ENCODE assay signal across 8 cellular contexts in genomic region chr17:27805520-27806146, GRCh38. TPM values are rescaled to one million over a fixed set of nuclear protein-coding genes. Genes with fewer than 3 reads are reported as not detected.
DNase-seq lines count a peak whose midpoint lies in the region; ATAC-seq, FAIRE-seq and TF ChIP-seq lines count a peak whose summit lies in the region.

No MANE protein-coding gene starts in this region.

- no peak for TF ChIP-seq POLR2A in A549 (IDR thresholded peaks at IDR 0.05; ENCODE audit: low read length)

- TF ChIP-seq RAD21 in A549 (conservative IDR thresholded peaks at IDR 0.05 in 1 of 2, IDR thresholded peaks at IDR 0.05 in 1 of 2) = peak; percentile 80 to 84

- FAIRE-seq in A549 (lab: Jason Lieb, UNC) = peak; percentile 99

- no peak for TF ChIP-seq EP300 in A549 (IDR thresholded peaks at IDR 0.05)

- H3K4me3 ChIP-seq in A549 (peak overlapping the region; percentile 28), duodenal mucosa (ENCODE audit: low read depth in 1 of 2, low read length in 2 of 2) (peak overlapping the region; percentile 61 to 63), lung (no peak overlapping the region)

- peak overlapping the region; percentile 55 to 56 for H3K9ac ChIP-seq in duodenal mucosa (ENCODE audit: low read depth in 1 of 2, low read length in 2 of 2)

- H3K9me3 ChIP-seq in A549 = no peaks in the 10 kb centered on the region
- H3K9me3 ChIP-seq in duodenal mucosa (ENCODE audit: control insufficient read depth in 1 of 2, low read length in 2 of 2) = no peaks in the 10 kb centered on the region
- H3K9me3 ChIP-seq in lung (ENCODE audit: control insufficient read depth in 2 of 2, insufficient read depth in 1 of 2, low read length in 1 of 2) = no peaks in the 10 kb centered on the region

- 2% methylated on average over 14 of the region's 14 CpGs for WGBS in A549 (ENCODE audit: missing lambda C conversion rate)
- 2% methylated on average over 14 of the region's 14 CpGs for WGBS in lung, 2 donors

- CTCF ChIA-PET in A549 (lab: Yijun Ruan, JAX) = interaction anchor here (0.6 to 18.3 kb wide), 52 partner anchors 8 to 1186 kb away, joined by 3 to 474 read pairs (median 4); partner anchors contain the start of gene LYRM9

- DNase-seq in A549 (ENCODE audit: low read depth in 1 of 2, low spot score in 1 of 2) (peak; percentile 92 to 93), NCI-H526 (lab: John Stamatoyannopoulos, UW) (peak; percentile 88 to 96), lung (ENCODE audit: low spot score) (peak; percentile 86)
- peak; percentile 65 to 78 for DNase-seq in activated CD4-positive, alpha-beta T cell treated with anti-CD3 and anti-CD28 coated beads, Interleukin-2, amount 50 U/mL, for 24 hours (ENCODE audit: low read depth in 1 of 2, low spot score in 1 of 2)
- DNase-seq in stimulated activated CD4-positive, alpha-beta T cell treated with anti-CD3 and anti-CD28 coated beads, TNF-alpha, amount 100 ng/mL, for 1 hour (ENCODE audit: low read depth in 3 of 3, low spot score in 1 of 3) = peak; percentile 52 to 61 (median 60)

- no peaks in the 10 kb centered on the region for H3K27me3 ChIP-seq in duodenal mucosa (ENCODE audit: control insufficient read depth in 1 of 2, insufficient read depth in 2 of 2, low read length in 2 of 2)
- H3K27me3 ChIP-seq in lung (ENCODE audit: control insufficient read depth, insufficient read depth) = no peaks in the 10 kb centered on the region

- H3K36me3 ChIP-seq in duodenal mucosa (ENCODE audit: control insufficient read depth in 1 of 2, insufficient read depth in 2 of 2, low read length in 2 of 2) (no peaks in the 10 kb centered on the region), lung (ENCODE audit: control insufficient read depth in 2 of 2, insufficient read depth in 2 of 2, low read length in 2 of 2) (no peaks in the 10 kb centered on the region)

- peak; percentile 86 for TF ChIP-seq CTCF in A549 (IDR thresholded peaks at IDR 0.05)
- TF ChIP-seq CTCF in lung (IDR thresholded peaks at IDR 0.05; ENCODE audit: control extremely low read depth, extremely low read depth) = peak; percentile 78

- peaks cover 3% of the 10 kb centered on the region; the same call in 1 of the 3 replicates for H3K4me1 ChIP-seq in A549
- peaks cover 40 to 53% of the 10 kb centered on the region in 2 donors for H3K4me1 ChIP-seq in duodenal mucosa (ENCODE audit: control insufficient read depth in 1 of 2, insufficient read depth in 2 of 2, low read length in 2 of 2)
- H3K4me1 ChIP-seq in lung (ENCODE audit: control insufficient read depth in 2 of 2, insufficient read depth in 2 of 2, low read length in 2 of 2) = peaks cover 0 to 4% of the 10 kb centered on the region in 2 donors

- POLR2A ChIA-PET in A549 (lab: Yijun Ruan, JAX) = interaction anchor here (0.6 to 1.3 kb wide), 2 partner anchors 74 to 245 kb away, joined by 4 to 14 read pairs; no protein-coding TSS in a partner anchor

- peak; percentile 95 to 99 for ATAC-seq in A549
- ATAC-seq in GM18517 (IDR thresholded peaks at IDR 0.05; ENCODE audit: unreplicated experiment) = peak; percentile 44
- ATAC-seq in HG03439 (IDR thresholded peaks at IDR 0.05; ENCODE audit: unreplicated experiment) = peak; percentile 44
- peak; percentile 84 for ATAC-seq in lung (ENCODE audit: insufficient read depth, low FRiP score)

- H3K27ac ChIP-seq in A549 = peak overlapping the region; percentile 73 to 86
- H3K27ac ChIP-seq in duodenal mucosa (ENCODE audit: low read depth, low read length) = no peak overlapping the region
- H3K27ac ChIP-seq in lung (ENCODE audit: low read depth in 1 of 2, low read length in 1 of 2) = peak overlapping the region in 1 of 2 donors; percentile 67

- peak overlapping the region; percentile 79 for H3K4me2 ChIP-seq in A549

TF ChIP-seq in A549, 52 proteins besides CTCF, POLR2A, EP300 and RAD21:
- TF ChIP-seq NPAS2 (CRISPR knock-in tag; IDR thresholded peaks at IDR 0.05; ENCODE audit: borderline replicate concordance) = no peak
- peak; percentile 44; the same call in 1 of the 2 replicates for TF ChIP-seq MAX (IDR thresholded peaks at IDR 0.05)
- TF ChIP-seq ZNF302 (CRISPR knock-in tag; IDR thresholded peaks at IDR 0.05) = no peak
- TF ChIP-seq CBX2 (IDR thresholded peaks at IDR 0.05; ENCODE audit: borderline replicate concordance, low read depth) = no peak
- peak; percentile 82 for TF ChIP-seq SMC3 (IDR thresholded peaks at IDR 0.05)
- no peak for TF ChIP-seq KDM1A (IDR thresholded peaks at IDR 0.05; ENCODE audit: low read depth)
- TF ChIP-seq FOSB (CRISPR knock-in tag; IDR thresholded peaks at IDR 0.05) = no peak
- TF ChIP-seq CBX8 (IDR thresholded peaks at IDR 0.05) = no peak
- TF ChIP-seq EHF (CRISPR knock-in tag; IDR thresholded peaks at IDR 0.05) = no peak
- no peak for TF ChIP-seq NR3C1 (IDR thresholded peaks at IDR 0.05)
- TF ChIP-seq MYC (IDR thresholded peaks at IDR 0.05; ENCODE audit: borderline replicate concordance, low read length) = no peak
- TF ChIP-seq FOXS1 (CRISPR knock-in tag; IDR thresholded peaks at IDR 0.05) = no peak
- no peak for TF ChIP-seq CHD4 (IDR thresholded peaks at IDR 0.05; ENCODE audit: borderline replicate concordance)
- no peak for TF ChIP-seq FOSL2 (IDR thresholded peaks at IDR 0.05)
- TF ChIP-seq FOSL2 (CRISPR knock-in tag; IDR thresholded peaks at IDR 0.05) = peak; percentile 50; the same call in 1 of the 2 replicates
- no peak for TF ChIP-seq ESRRA (IDR thresholded peaks at IDR 0.05; ENCODE audit: borderline replicate concordance, low read length)
TF ChIP-seq in A549: peak in this region for 3.

RNA-seq across cellular contexts. Expression of gene NOS2, which starts 5.3 kb away (rescaled TPM):
- polyA plus RNA-seq in A549 (2011; rRNA removed) (0.08 and 0.09 TPM in 2 replicates), A549 (2017; fragmentation: RNase III; extraction: RNeasy Plus Mini Kit Qiagen cat#74134 plus additional on column Dnase treatment) (0.13 to 0.18 TPM (median 0.17 TPM) in 3 replicates), lung (under 1 TPM; 0.30 to 0.56 TPM)
- 0.23 and 0.24 TPM in 2 replicates for polyA plus RNA-seq in A549 (2012; cell fraction: cytosol; rRNA removed)
- 0.21 and 0.37 TPM in 2 replicates for polyA plus RNA-seq in A549 (2012; cell fraction: nucleus; rRNA removed)
- 0.10 and 0.12 TPM in 2 replicates for polyA minus RNA-seq in A549 (2011; rRNA and poly(A)+ RNA removed)
- total RNA-seq in lung = 1 to 10 TPM; 1.2 to 2.2 TPM

Comparison
In these comparisons a context has a peak if more than half of its experiments do, and no peak if none do; other contexts are left out.
1. ATAC-seq: peak in every context shown above with its lines; median percentile 97 in A549; 84 in lung; 44 in GM18517; 44 in HG03439.